10 cellular contexts compared by ENCODE assay signal in the genomic region with DNA sequence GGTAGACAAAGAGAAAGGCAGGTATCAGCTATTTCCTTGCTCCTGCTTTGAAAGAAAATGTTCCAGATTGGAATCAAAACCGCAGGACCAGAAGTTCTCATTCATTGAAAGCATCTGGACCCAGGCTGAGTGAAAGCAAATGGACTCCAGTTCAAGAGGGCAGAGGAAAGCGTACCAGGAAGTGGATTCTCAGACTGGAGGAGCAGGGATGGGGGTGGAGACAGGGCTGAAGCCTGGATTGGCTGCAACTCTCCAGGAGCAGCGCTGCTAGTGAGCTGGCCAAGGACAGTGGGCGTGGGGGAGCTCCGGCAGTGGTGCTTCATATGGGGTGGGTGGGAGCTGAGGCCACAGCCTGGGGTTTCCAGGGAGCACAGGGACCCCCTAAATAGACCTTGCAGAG.
DNase-seq lines count a peak whose midpoint lies in the region; ATAC-seq, FAIRE-seq and TF ChIP-seq lines count a peak whose summit lies in the region.
"Had no signal": no experiment of that assay in that cellular context is flagged by ENCODE, and none has a peak within 500 bp of the region (broad histone marks: within the 10 kb centered on the region; RNA-seq: fewer than 3 reads in every experiment).

No MANE protein-coding gene starts in this region.

- H3K9ac ChIP-seq in Loucy (ENCODE audit: low read depth, low read length, poor library complexity, severe bottlenecking) = no peak overlapping the region
- H3K9ac ChIP-seq in K562 (ENCODE audit: insufficient read depth in 1 of 2, low read depth in 2 of 2, low read length in 2 of 2) = no peak overlapping the region

- TF ChIP-seq CTCF in AG10803 (conservative IDR thresholded peaks at IDR 0.05; ENCODE audit: low read length) (no peak), Loucy (conservative IDR thresholded peaks at IDR 0.05; ENCODE audit: low read length) (no peak), K562 (IDR thresholded peaks at IDR 0.05 in 2 of 3, conservative IDR thresholded peaks at IDR 0.05 in 1 of 3; ENCODE audit: insufficient read depth in 2 of 3, low read depth in 1 of 3, low read length in 3 of 3) (no peak), lower lobe of right lung (IDR thresholded peaks at IDR 0.05) (no peak), natural killer cell (IDR thresholded peaks at IDR 0.05) (no peak)

- CTCF ChIA-PET in K562 (lab: Yijun Ruan, JAX; ENCODE audit: low intra/inter-chr PET ratio) = interaction anchor here (0.5 kb wide), 1 partner anchor 142 kb away, joined by 3 read pairs; no protein-coding TSS in a partner anchor
- CTCF ChIA-PET in naive thymus-derived CD4-positive, alpha-beta T cell (lab: Charles Lee) = no interaction called here

- POLR2A ChIA-PET in K562 (lab: Yijun Ruan, JAX) = no interaction called here
- POLR2A ChIA-PET in naive thymus-derived CD4-positive, alpha-beta T cell (lab: Charles Lee) = no interaction called here

- TF ChIP-seq EP300 in K562 (IDR thresholded peaks at IDR 0.05; ENCODE audit: low read length) = no peak

- H3K27ac ChIP-seq in K562 (ENCODE audit: extremely low read depth, low read depth, low read length) (no peak overlapping the region), lower lobe of right lung (no peak overlapping the region)
- no peak overlapping the region for H3K27ac ChIP-seq in naive thymus-derived CD4-positive, alpha-beta T cell (ENCODE audit: low read depth, low read length)

- WGBS in K562 (ENCODE audit: insufficient coverage, low coverage, missing lambda C conversion rate) = 2% methylated on average over 5 of the region's 5 CpGs

- H3K27me3 ChIP-seq in Loucy (ENCODE audit: insufficient read depth, low read length, poor library complexity, severe bottlenecking) (no peaks in the 10 kb centered on the region), K562 (ENCODE audit: control insufficient read depth in 2 of 2, insufficient read depth in 2 of 2, low read length in 2 of 2) (peaks cover 0 to 24% of the 10 kb centered on the region in 2 experiments; a peak in 3 of 5 replicates), lower lobe of right lung (ENCODE audit: low read depth) (peaks cover 16% of the 10 kb centered on the region)
- H3K27me3 ChIP-seq in naive thymus-derived CD4-positive, alpha-beta T cell (ENCODE audit: control insufficient read depth in 2 of 2, insufficient read depth in 2 of 2, low read length in 2 of 2) = no peaks in the 10 kb centered on the region

- no peaks in the 10 kb centered on the region for H3K9me1 ChIP-seq in K562 (ENCODE audit: control insufficient read depth, insufficient read depth, low read length)

- peak overlapping the region; percentile 49; the same call in 1 of the 2 replicates for H2AFZ ChIP-seq in Loucy (ENCODE audit: low read length)
- H2AFZ ChIP-seq in K562 (ENCODE audit: low read depth, low read length) = no peak overlapping the region

- no peak overlapping the region for H3K4me3 Mint-ChIP-seq in natural killer cell
- H3K4me3 Mint-ChIP-seq in naive thymus-derived CD4-positive, alpha-beta T cell = no peak overlapping the region
- H3K4me3 Mint-ChIP-seq: T-helper 1 cell treated with Interleukin-12 subunit alpha and Interleukin-12 subunit beta and Interleukin-4 antibody, amounts not matched to agents 30 μg/mL and 1 μg/mL, for 36 hours had no signal

- TF ChIP-seq RAD21 in K562 (CRISPR knock-in tag; conservative IDR thresholded peaks at IDR 0.05 in 1 of 2, IDR thresholded peaks at IDR 0.05 in 1 of 2) = no peak

- no peak overlapping the region for H3K27ac Mint-ChIP-seq in natural killer cell
- H3K27ac Mint-ChIP-seq in naive thymus-derived CD4-positive, alpha-beta T cell = no peak overlapping the region
- H3K27ac Mint-ChIP-seq: T-helper 1 cell treated with Interleukin-12 subunit alpha and Interleukin-12 subunit beta and Interleukin-4 antibody, amounts not matched to agents 30 μg/mL and 1 μg/mL, for 36 hours had no signal

- ATAC-seq in K562 (peak; percentile 34; the same call in 1 of the 3 replicates), lower lobe of right lung (peak; percentile 50 to 69), HG03521 (IDR thresholded peaks at IDR 0.05; ENCODE audit: unreplicated experiment) (no peak), natural killer cell (no peak)
- no peak for ATAC-seq in naive thymus-derived CD4-positive, alpha-beta T cell

- intact Hi-C loops in K562 (cut with micrococcal nuclease) (no loop called here), lower lobe of right lung (cut with DNase I) (no loop called here), natural killer cell (cut with micrococcal nuclease) (no loop called here)
- intact Hi-C loops in naive thymus-derived CD4-positive, alpha-beta T cell (cut with micrococcal nuclease) = no loop called here

- peak; percentile 42 for DNase-seq in AG10803 (ENCODE audit: low read depth)
- DNase-seq in K562 (ENCODE audit: extremely low read depth in 1 of 4, low spot score in 3 of 4) = peak in 1 of 4 experiments; percentile 14
- DNase-seq in lower lobe of right lung = peak; percentile 53
- no peak for DNase-seq in NCI-H128 (lab: John Stamatoyannopoulos, UW; ENCODE audit: unreplicated experiment)
- DNase-seq in natural killer cell = no peak
- no peak for DNase-seq in naive thymus-derived CD4-positive, alpha-beta T cell
- DNase-seq: NCI-H1048 had no signal

- H3K9me2 ChIP-seq in Loucy (replicated peaks; ENCODE audit: low read depth, low read length) = no peaks in the 10 kb centered on the region

- no peak overlapping the region for H3K4me3 ChIP-seq in AG10803 (ENCODE audit: low read length)
- no peak overlapping the region for H3K4me3 ChIP-seq in Loucy (ENCODE audit: low read length, poor library complexity, severe bottlenecking)
- no peak overlapping the region for H3K4me3 ChIP-seq in K562
- no peak overlapping the region for H3K4me3 ChIP-seq in lower lobe of right lung
- H3K4me3 ChIP-seq in naive thymus-derived CD4-positive, alpha-beta T cell (ENCODE audit: low read length) = no peak overlapping the region

- H3K9me3 ChIP-seq in Loucy (ENCODE audit: insufficient read depth, low read depth, low read length) (no peaks in the 10 kb centered on the region), K562 (replicated peaks; ENCODE audit: control insufficient read depth, insufficient read depth, low read depth, low read length) (no peaks in the 10 kb centered on the region), lower lobe of right lung (no peaks in the 10 kb centered on the region)
- H3K9me3 ChIP-seq in naive thymus-derived CD4-positive, alpha-beta T cell (ENCODE audit: control insufficient read depth in 2 of 3, low read length in 3 of 3) = no peaks in the 10 kb centered on the region

- H3K4me1 ChIP-seq in Loucy (ENCODE audit: insufficient read depth, low read length, poor library complexity, severe bottlenecking) (peaks cover 8% of the 10 kb centered on the region), K562 (replicated peaks in 1 of 2; ENCODE audit: control insufficient read depth in 2 of 2, insufficient read depth in 2 of 2, low read length in 2 of 2) (no peaks in the 10 kb centered on the region), lower lobe of right lung (no peaks in the 10 kb centered on the region)
- no peaks in the 10 kb centered on the region for H3K4me1 ChIP-seq in naive thymus-derived CD4-positive, alpha-beta T cell (ENCODE audit: control insufficient read depth in 2 of 2, insufficient read depth in 2 of 2, low read length in 2 of 2)

- BruUV-seq in K562 (replicated peaks; lab: Mats Ljungman, UMichigan) = no TSS peak

- H3K27me3 Mint-ChIP-seq in natural killer cell (ENCODE audit: low read depth in 2 of 2) = peaks cover 43 to 66% of the 10 kb centered on the region in 2 donors
- peaks cover 0 to 79% (median 59%) of the 10 kb centered on the region in 5 donors for H3K27me3 Mint-ChIP-seq in naive thymus-derived CD4-positive, alpha-beta T cell

- in situ Hi-C loops in K562 (cut with MboI) = no loop called here

- H3K79me2 ChIP-seq in Loucy (ENCODE audit: insufficient read depth, low read length) = no peaks in the 10 kb centered on the region
- no peaks in the 10 kb centered on the region for H3K79me2 ChIP-seq in K562 (ENCODE audit: control insufficient read depth, insufficient read depth, low read length)

- no peaks in the 10 kb centered on the region for H3K36me3 Mint-ChIP-seq in natural killer cell
- H3K36me3 Mint-ChIP-seq in naive thymus-derived CD4-positive, alpha-beta T cell = no peaks in the 10 kb centered on the region

- H3F3A ChIP-seq in Loucy (ENCODE audit: low read depth) = no peaks in the 10 kb centered on the region

- no peaks in the 10 kb centered on the region for H3K4me1 Mint-ChIP-seq in natural killer cell
- H3K4me1 Mint-ChIP-seq in naive thymus-derived CD4-positive, alpha-beta T cell = no peaks in the 10 kb centered on the region

- H3K9me3 Mint-ChIP-seq in natural killer cell = no peaks in the 10 kb centered on the region
- H3K9me3 Mint-ChIP-seq in naive thymus-derived CD4-positive, alpha-beta T cell = peaks cover 0 to 6% (median 0%) of the 10 kb centered on the region in 11 donors
- H3K9me3 Mint-ChIP-seq: T-helper 1 cell treated with Interleukin-12 subunit alpha and Interleukin-12 subunit beta and Interleukin-4 antibody, amounts not matched to agents 30 μg/mL and 1 μg/mL, for 36 hours had no signal

- H3K36me3 ChIP-seq in Loucy (ENCODE audit: insufficient read depth, low read length) (no peaks in the 10 kb centered on the region), K562 (ENCODE audit: control insufficient read depth, insufficient read depth, low read length) (no peaks in the 10 kb centered on the region), lower lobe of right lung (no peaks in the 10 kb centered on the region)
- no peaks in the 10 kb centered on the region for H3K36me3 ChIP-seq in naive thymus-derived CD4-positive, alpha-beta T cell (ENCODE audit: control insufficient read depth in 2 of 3, insufficient read depth in 3 of 3, low read length in 3 of 3)

- H4K20me1 ChIP-seq in Loucy (ENCODE audit: insufficient read depth, low read length, poor library complexity, severe bottlenecking) = no peaks in the 10 kb centered on the region
- peaks cover 4% of the 10 kb centered on the region; the same call in 1 of the 2 replicates for H4K20me1 ChIP-seq in K562 (replicated peaks; ENCODE audit: control insufficient read depth, insufficient read depth, low read length)

- H3K4me2 ChIP-seq in Loucy (ENCODE audit: low read depth, low read length, poor library complexity, severe bottlenecking) = no peak overlapping the region
- no peak overlapping the region for H3K4me2 ChIP-seq in K562 (ENCODE audit: insufficient read depth, low read length)

- TF ChIP-seq POLR2A in K562 (conservative IDR thresholded peaks at IDR 0.05) = no peak

- FAIRE-seq in K562 (lab: Jason Lieb, UNC) = no peak

TF ChIP-seq in K562, 482 proteins besides CTCF, POLR2A, EP300 and RAD21 (continues in another document):
- no peak for TF ChIP-seq ZNF778 (CRISPR knock-in tag; IDR thresholded peaks at IDR 0.05)
- TF ChIP-seq FOXK1 (CRISPR knock-in tag; IDR thresholded peaks at IDR 0.05; ENCODE audit: borderline replicate concordance) = no peak
- no peak for TF ChIP-seq SP2 (IDR thresholded peaks at IDR 0.05; ENCODE audit: extremely low read depth, low read depth, low read length, poor library complexity, severe bottlenecking)
- no peak for TF ChIP-seq ZNF134 (CRISPR knock-in tag; conservative IDR thresholded peaks at IDR 0.05)

Comparison
In these comparisons a context has a peak if more than half of its experiments do, and no peak if none do; other contexts are left out.
1. DNase-seq: peak in AG10803 (single experiment) and lower lobe of right lung (single experiment); none in NCI-H128 (single experiment), natural killer cell (single experiment) and naive thymus-derived CD4-positive, alpha-beta T cell (0 of 9).
2. ATAC-seq: peak in K562 (single experiment) and lower lobe of right lung (2 of 2); none in HG03521 (single experiment), natural killer cell (0 of 3) and naive thymus-derived CD4-positive, alpha-beta T cell (single experiment).